ENCODE assay signal across 11 cellular contexts in the genomic region with DNA sequence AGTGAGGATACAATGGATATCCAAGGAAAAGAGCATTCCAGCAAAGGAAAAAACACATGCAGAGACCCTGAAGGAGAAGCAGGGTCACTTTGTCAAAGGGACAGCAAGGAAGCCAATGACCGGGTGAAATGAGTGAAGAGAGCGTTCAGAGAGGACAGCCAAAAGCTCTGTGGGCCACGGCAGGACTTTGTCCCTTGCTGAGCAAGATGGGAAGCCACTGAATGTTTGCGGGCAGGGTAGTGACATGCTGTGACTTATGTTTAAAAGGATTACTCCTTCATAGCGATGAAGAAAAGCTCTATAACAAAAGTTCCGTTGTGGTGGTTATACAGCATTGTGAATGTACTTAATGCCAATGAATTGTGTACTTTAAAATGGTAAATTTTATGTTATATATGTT. TPM values are rescaled to one million over a fixed set of nuclear protein-coding genes. Genes with fewer than 3 reads are reported as not detected.
"Had no signal": no experiment of that assay in that cellular context is flagged by ENCODE, and none has a peak within 500 bp of the region (broad histone marks: within the 10 kb centered on the region; RNA-seq: fewer than 3 reads in every experiment).

No MANE protein-coding gene starts in this region.

- H3K4me3 ChIP-seq: GM23248, HAP-1, K562 had no signal

- H3K27ac ChIP-seq: GM23248, HL-60 had no signal

- H2AFZ ChIP-seq: GM23248 had no signal

- H3K9me3 ChIP-seq: HAP-1 had no signal

- H3K4me3 Mint-ChIP-seq: HFFc6 had no signal

- DNase-seq: GM23248, GOT3, H7, HFFc6, IMR-90 had no signal

- H3K9me3 Mint-ChIP-seq: HFFc6 had no signal

- H3K9ac ChIP-seq: GM23248 had no signal

- H3K36me3 ChIP-seq: HAP-1 had no signal

- H3K27ac Mint-ChIP-seq: HFFc6 had no signal

- H3K4me1 ChIP-seq: HAP-1 had no signal

- FAIRE-seq: K562 had no signal

- ATAC-seq: HCT116, K562 had no signal

RNA-seq across cellular contexts. Expression of a gene that starts 16.5 kb away (rescaled TPM):
- total RNA-seq: GM23248, H4, H7, HFFc6, HT1080, IMR-90, K562 had no signal
- polyA plus RNA-seq: GM23248, IMR-90, K562 had no signal
